Comparison of ENCODE assay signal across 18 cellular contexts in genomic region chr12:121529184-121529583, GRCh38.
"Had no signal": no experiment of that assay in that cellular context is flagged by ENCODE, and none has a peak within 500 bp of the region (broad histone marks: within the 10 kb centered on the region; RNA-seq: fewer than 3 reads in every experiment).

No MANE protein-coding gene starts in this region.

- H3K9ac ChIP-seq: neural progenitor cell had no signal

- H3K9me3 Mint-ChIP-seq: neural progenitor cell; stimulated activated naive CD8-positive, alpha-beta T cell treated with anti-CD3 and anti-CD28 coated beads, Interleukin-15, Interleukin-2, amounts not matched to agents 100 ng/mL and 50 ng/mL, for 24 hours had no signal

- H3K27ac ChIP-seq: body of pancreas, gastrocnemius medialis, neural progenitor cell, tibial nerve, WERI-Rb-1 had no signal

- H3K27ac Mint-ChIP-seq: neural progenitor cell, progenitor cell of endocrine pancreas had no signal

- H3K4me2 ChIP-seq: neural progenitor cell had no signal

- ATAC-seq: body of pancreas, gastrocnemius medialis, left lung had no signal

- H3K27me3 Mint-ChIP-seq: progenitor cell of endocrine pancreas; stimulated activated naive CD8-positive, alpha-beta T cell treated with anti-CD3 and anti-CD28 coated beads, Interleukin-15, Interleukin-2, amounts not matched to agents 100 ng/mL and 50 ng/mL, for 24 hours had no signal

- H2AFZ ChIP-seq: neural progenitor cell had no signal

- H3K4me3 ChIP-seq: body of pancreas, gastrocnemius medialis, left lung, neural progenitor cell, tibial nerve had no signal

- H3K4me3 Mint-ChIP-seq: neural progenitor cell; stimulated activated naive CD8-positive, alpha-beta T cell treated with anti-CD3 and anti-CD28 coated beads, Interleukin-15, Interleukin-2, amounts not matched to agents 100 ng/mL and 50 ng/mL, for 24 hours had no signal

- DNase-seq: activated CD4-positive, alpha-beta T cell treated with anti-CD3 and anti-CD28 coated beads for 4 hours; activated CD8-positive, alpha-beta memory T cell treated with anti-CD3 and anti-CD28 coated beads, Interleukin-2, amount 50 U/mL, for 4 hours; activated gamma-delta T cell treated with Interleukin-2 at 50 U/mL for 16 hours; activated T-cell treated with anti-CD3 and anti-CD28 coated beads, Interleukin-2, amount 50 U/mL, for 48 hours; body of pancreas; cortex of kidney; gastrocnemius medialis; head of caudate nucleus; kidney; left lung; stimulated activated CD4-positive, alpha-beta T cell treated with anti-CD3 and anti-CD28 coated beads, Interleukin-2, amount 100 ng/mL, for 24 hours; T-helper 2 cell; WERI-Rb-1 had no signal

- H3K36me3 ChIP-seq: gastrocnemius medialis, left lung, neural progenitor cell had no signal

- H3K9me3 ChIP-seq: body of pancreas, gastrocnemius medialis, left lung, tibial nerve had no signal

- H3K27me3 ChIP-seq: body of pancreas, gastrocnemius medialis, left lung, neural progenitor cell, tibial nerve had no signal

- FAIRE-seq: kidney, urothelium cell line had no signal
